ENCODE assay signal across 1 cellular context in the genomic region with DNA sequence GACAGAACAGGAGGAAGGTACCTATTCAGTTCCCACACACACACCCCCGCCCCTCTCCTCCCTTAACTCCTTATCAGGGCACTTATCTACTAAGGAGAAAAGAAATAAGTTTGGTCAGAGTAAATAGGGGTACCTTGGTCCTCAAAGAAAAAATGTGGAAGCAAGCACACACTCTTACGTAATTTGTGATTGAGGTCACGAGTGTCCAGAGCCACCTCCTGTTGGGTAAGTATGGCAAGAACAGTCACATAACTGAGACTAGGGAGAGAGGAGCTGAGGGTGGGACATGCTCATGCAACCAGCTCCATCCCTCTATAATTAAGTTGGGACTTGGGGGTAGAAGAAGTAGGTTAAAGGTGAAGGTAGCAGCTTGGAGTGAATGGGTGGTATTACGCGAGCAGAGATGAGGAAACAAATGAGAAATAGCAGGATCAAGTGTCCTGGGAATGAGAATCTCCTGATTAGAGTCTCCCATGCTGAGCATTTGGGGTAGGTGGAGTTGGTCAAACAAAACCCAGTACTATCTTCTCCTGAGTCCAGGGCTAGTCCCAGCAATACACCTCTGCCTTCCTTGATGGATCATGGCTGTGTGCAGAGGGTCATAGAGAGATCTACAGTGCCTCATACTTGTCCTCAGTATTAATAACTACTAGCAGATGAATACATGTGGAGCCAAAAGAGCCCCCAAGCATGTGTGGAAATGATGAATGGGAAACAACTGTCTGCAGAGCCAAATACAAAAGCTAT.
TF ChIP-seq lines count a peak whose summit lies in the region.

No MANE protein-coding gene starts in this region.

TF ChIP-seq in H1, 55 proteins besides CTCF, POLR2A, EP300 and RAD21:
- TF ChIP-seq EGR1 (IDR thresholded peaks at IDR 0.05; ENCODE audit: borderline replicate concordance, low read depth, low read length) (no peak), YY1 (IDR thresholded peaks at IDR 0.05; ENCODE audit: low read depth, low read length) (no peak), CEBPB (IDR thresholded peaks at IDR 0.05; ENCODE audit: low read depth, low read length) (peak; percentile 77), CREB1 (IDR thresholded peaks at IDR 0.05) (no peak), POLR2AphosphoS5 (IDR thresholded peaks at IDR 0.05; ENCODE audit: low read depth, low read length) (no peak), NRF1 (IDR thresholded peaks at IDR 0.05; ENCODE audit: low read depth, low read length) (no peak), SP1 (IDR thresholded peaks at IDR 0.05; ENCODE audit: low read depth, low read length) (no peak), CHD2 (IDR thresholded peaks at IDR 0.05; ENCODE audit: low read length) (no peak)
